Comparison of ENCODE assay signal across 8 cellular contexts in the genomic region with DNA sequence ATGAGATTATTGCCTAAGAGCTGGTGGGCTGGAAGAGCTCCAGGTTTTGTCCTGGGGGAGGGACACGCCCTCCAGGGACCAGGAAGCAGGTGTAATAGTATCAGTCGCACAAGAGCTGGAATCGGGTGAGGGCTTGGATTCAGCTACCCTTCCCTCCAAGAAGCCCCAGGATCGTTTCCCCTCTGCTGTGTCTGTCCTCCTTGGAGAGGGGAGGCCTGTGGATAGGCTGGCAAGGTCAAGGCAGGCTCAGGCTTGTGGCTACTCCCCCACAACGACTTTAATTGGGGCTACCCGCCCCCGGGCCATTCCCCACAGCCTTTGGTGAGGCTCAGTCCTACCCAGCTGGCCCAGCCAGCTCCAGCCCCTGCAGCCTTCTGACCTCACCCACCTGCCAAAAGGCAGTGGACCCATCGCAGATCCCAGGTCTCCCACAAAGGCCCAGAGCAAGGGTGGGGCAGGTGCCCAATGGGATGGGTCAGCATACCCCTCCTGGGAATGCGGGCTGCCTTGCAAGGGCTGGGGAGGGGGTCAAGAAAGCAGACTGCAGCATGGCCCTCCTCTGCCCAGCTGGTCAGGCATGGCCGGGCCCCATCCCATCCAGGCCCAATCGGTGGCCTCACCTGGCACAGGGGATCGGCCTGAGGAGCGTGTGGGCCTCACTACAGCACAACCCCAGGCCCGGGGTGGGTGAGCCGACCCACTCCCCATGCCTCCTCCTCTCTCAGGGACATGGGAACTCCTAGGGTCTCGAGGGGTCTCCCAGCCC. TPM values are rescaled to one million over a fixed set of nuclear protein-coding genes. Genes with fewer than 3 reads are reported as not detected.
A peak's percentile ranks its signal among the peaks of the same experiment; 100 is the strongest.
DNase-seq lines count a peak whose midpoint lies in the region; ATAC-seq, FAIRE-seq and TF ChIP-seq lines count a peak whose summit lies in the region.

No MANE protein-coding gene starts in this region.

- H3K36me3 ChIP-seq in CD8-positive, alpha-beta T cell (ENCODE audit: insufficient read depth, low read length) = peaks cover 5% of the 10 kb centered on the region
- H3K36me3 ChIP-seq in astrocyte (ENCODE audit: insufficient read depth, low read length) (no peaks in the 10 kb centered on the region), kidney (ENCODE audit: control insufficient read depth in 1 of 2, insufficient read depth in 2 of 2, low read length in 2 of 2) (peaks cover 2 to 10% of the 10 kb centered on the region in 2 donors)

- H3K4me1 Mint-ChIP-seq in CD8-positive, alpha-beta T cell (ENCODE audit: low read depth) = peaks cover 46% of the 10 kb centered on the region
- H3K4me1 Mint-ChIP-seq in astrocyte (ENCODE audit: low read depth, unreplicated experiment) = peaks cover 11% of the 10 kb centered on the region

- H2AFZ ChIP-seq in astrocyte (ENCODE audit: low read depth, low read length) = no peak overlapping the region

- H3K9ac ChIP-seq in astrocyte (ENCODE audit: low read length) (peak overlapping the region; percentile 84), kidney (ENCODE audit: low read length in 2 of 2) (peak overlapping the region; percentile 57 to 97)

- peak overlapping the region; percentile 95 for H3K4me2 ChIP-seq in astrocyte (ENCODE audit: low read length)

- H3K27ac ChIP-seq in CD8-positive, alpha-beta T cell (ENCODE audit: low read depth, low read length) = peak overlapping the region; percentile 45
- no peak overlapping the region for H3K27ac ChIP-seq in astrocyte (ENCODE audit: low read depth, low read length)
- H3K27ac ChIP-seq in kidney (ENCODE audit: low read depth in 2 of 2, low read length in 2 of 2) = peak overlapping the region; percentile 95 to 99
- H3K27ac ChIP-seq in substantia nigra (ENCODE audit: low read depth, low read length, poor library complexity, severe bottlenecking) = peak overlapping the region; percentile 95

- no peaks in the 10 kb centered on the region for H3K27me3 Mint-ChIP-seq in CD8-positive, alpha-beta T cell (ENCODE audit: low read depth)
- no peaks in the 10 kb centered on the region for H3K27me3 Mint-ChIP-seq in astrocyte (ENCODE audit: low read depth, unreplicated experiment)

- intact Hi-C loops in CD8-positive, alpha-beta T cell (cut with DNase I, micrococcal nuclease) = loop anchor here in 1 of 2 experiments (5.0 kb wide), 2 partner anchors 615 to 640 kb away; partner anchors contain the start of genes CD81 and TSSC4
- intact Hi-C loops in kidney (cut with DNase I) = no loop called here

- H3K4me1 ChIP-seq in CD8-positive, alpha-beta T cell (ENCODE audit: insufficient read depth, low read length) = peaks cover 62% of the 10 kb centered on the region
- peaks cover 38% of the 10 kb centered on the region for H3K4me1 ChIP-seq in astrocyte (ENCODE audit: insufficient read depth, low read length)
- H3K4me1 ChIP-seq in kidney (ENCODE audit: control insufficient read depth in 1 of 2, insufficient read depth in 1 of 2, low read depth in 1 of 2, low read length in 2 of 2) = peaks cover 31 to 54% of the 10 kb centered on the region in 2 donors

- no peaks in the 10 kb centered on the region for H3K9me3 Mint-ChIP-seq in CD8-positive, alpha-beta T cell
- no peaks in the 10 kb centered on the region for H3K9me3 Mint-ChIP-seq in astrocyte (ENCODE audit: unreplicated experiment)

- no peak for DNase-seq in CD8-positive, alpha-beta T cell
- DNase-seq in LNCaP clone FGC (ENCODE audit: low read depth) (peak; percentile 41), astrocyte (ENCODE audit: low read depth) (no peak), kidney (peak; percentile 86), substantia nigra (lab: John Stamatoyannopoulos, UW) (no peak), SKM-1 treated with dmso at 0.1 percent for 144 hours (lab: John Stamatoyannopoulos, UW; ENCODE audit: unreplicated experiment) (no peak)

- no peak for ATAC-seq in CD8-positive, alpha-beta T cell
- ATAC-seq in HG03439 (IDR thresholded peaks at IDR 0.05; ENCODE audit: unreplicated experiment) = no peak
- no peak for ATAC-seq in GM18858 (IDR thresholded peaks at IDR 0.05; ENCODE audit: unreplicated experiment)

- CTCF ChIA-PET in CD8-positive, alpha-beta T cell (lab: Charles Lee) = interaction anchor here (1.2 to 2.6 kb wide), 3 partner anchors 69 to 119 kb away, joined by 4 to 15 read pairs (median 15); no protein-coding TSS in a partner anchor

- peak overlapping the region; percentile 81 for H3K4me3 Mint-ChIP-seq in CD8-positive, alpha-beta T cell
- H3K4me3 Mint-ChIP-seq in astrocyte (ENCODE audit: unreplicated experiment) = peak overlapping the region; percentile 79

- H3K27ac Mint-ChIP-seq in CD8-positive, alpha-beta T cell = peak overlapping the region; percentile 86
- H3K27ac Mint-ChIP-seq in astrocyte (ENCODE audit: unreplicated experiment) = no peak overlapping the region

- peaks cover 27% of the 10 kb centered on the region for H3K79me2 ChIP-seq in astrocyte (ENCODE audit: insufficient read depth, low read length)

- peaks cover 28% of the 10 kb centered on the region for H4K20me1 ChIP-seq in astrocyte (ENCODE audit: insufficient read depth, low read length)

- no peak for FAIRE-seq in astrocyte (lab: Jason Lieb, UNC)
- FAIRE-seq in kidney (lab: Jason Lieb, UNC) = no peak

- no peaks in the 10 kb centered on the region for H3K9me3 ChIP-seq in CD8-positive, alpha-beta T cell (ENCODE audit: low read length)
- H3K9me3 ChIP-seq in astrocyte (ENCODE audit: insufficient read depth, low read depth, low read length) (no peaks in the 10 kb centered on the region), kidney (ENCODE audit: control insufficient read depth in 1 of 2, low read length in 2 of 2) (no peaks in the 10 kb centered on the region)

- POLR2A ChIA-PET in CD8-positive, alpha-beta T cell (lab: Charles Lee) = interaction anchor here (0.8 to 2.0 kb wide), 3 partner anchors 11 to 90 kb away, joined by 3 to 6 read pairs (median 3); partner anchors contain the start of gene LSP1

- peak overlapping the region; percentile 85 for H3K4me3 ChIP-seq in CD8-positive, alpha-beta T cell (ENCODE audit: low read depth, low read length)
- H3K4me3 ChIP-seq in LNCaP clone FGC (ENCODE audit: low read depth, low read length) (peak overlapping the region; percentile 94), astrocyte (ENCODE audit: insufficient read depth, low read depth, low read length) (peak overlapping the region; percentile 64), kidney (ENCODE audit: low read length in 2 of 2) (peak overlapping the region; percentile 74 to 77)

- H3K27me3 ChIP-seq in CD8-positive, alpha-beta T cell (ENCODE audit: insufficient read depth, low read length) = no peaks in the 10 kb centered on the region
- H3K27me3 ChIP-seq in astrocyte (ENCODE audit: insufficient read depth, low read length) = no peaks in the 10 kb centered on the region

- no peak for TF ChIP-seq CTCF in CD8-positive, alpha-beta T cell (IDR thresholded peaks at IDR 0.05)
- no peak for TF ChIP-seq CTCF in LNCaP clone FGC (IDR thresholded peaks at IDR 0.05; ENCODE audit: control insufficient read depth, extremely low read depth, insufficient read depth)
- no peak for TF ChIP-seq CTCF in astrocyte (IDR thresholded peaks at IDR 0.05; ENCODE audit: insufficient read depth, low read depth, low read length)
- TF ChIP-seq CTCF in kidney (IDR thresholded peaks at IDR 0.05; ENCODE audit: borderline replicate concordance, extremely low read depth, insufficient read depth) = no peak

- H3K36me3 Mint-ChIP-seq in CD8-positive, alpha-beta T cell = peaks cover 21% of the 10 kb centered on the region
- no peaks in the 10 kb centered on the region for H3K36me3 Mint-ChIP-seq in astrocyte (ENCODE audit: low read depth, unreplicated experiment)

RNA-seq across cellular contexts. Expression of gene CTSD, which starts 1.0 kb away (rescaled TPM):
- 10 to 100 TPM; 54.3 to 57.9 TPM for total RNA-seq in CD8-positive, alpha-beta T cell
- total RNA-seq in astrocyte = 290 and 340 TPM in 2 replicates
- 2,183 TPM for total RNA-seq in kidney
- 2,764 TPM for polyA plus RNA-seq in kidney (ENCODE audit: insufficient read depth, low read depth, low replicate concordance)

RNA-seq across cellular contexts. Expression of gene IFITM10, which starts 12.3 kb away (rescaled TPM):
- 1 to 10 TPM; 1.1 to 1.7 TPM for total RNA-seq in CD8-positive, alpha-beta T cell
- total RNA-seq in astrocyte = 2.0 and 5.1 TPM in 2 replicates
- total RNA-seq in kidney = 6.4 TPM
- polyA plus RNA-seq in kidney (ENCODE audit: insufficient read depth, low read depth, low replicate concordance) = 2.3 TPM

Comparison
In these comparisons a context has a peak if more than half of its experiments do, and no peak if none do; other contexts are left out.
1. DNase-seq: peak in LNCaP clone FGC (single experiment) and kidney (single experiment); none in CD8-positive, alpha-beta T cell (0 of 7), astrocyte (single experiment), substantia nigra (0 of 49) and SKM-1 treated with dmso at 0.1 percent for 144 hours (single experiment).
2. Peak in every context shown above with its lines, with median percentiles within 50 percentile points of each other: H3K4me3 ChIP-seq.